Comparison of ENCODE assay signal across 18 cellular contexts in the genomic region with DNA sequence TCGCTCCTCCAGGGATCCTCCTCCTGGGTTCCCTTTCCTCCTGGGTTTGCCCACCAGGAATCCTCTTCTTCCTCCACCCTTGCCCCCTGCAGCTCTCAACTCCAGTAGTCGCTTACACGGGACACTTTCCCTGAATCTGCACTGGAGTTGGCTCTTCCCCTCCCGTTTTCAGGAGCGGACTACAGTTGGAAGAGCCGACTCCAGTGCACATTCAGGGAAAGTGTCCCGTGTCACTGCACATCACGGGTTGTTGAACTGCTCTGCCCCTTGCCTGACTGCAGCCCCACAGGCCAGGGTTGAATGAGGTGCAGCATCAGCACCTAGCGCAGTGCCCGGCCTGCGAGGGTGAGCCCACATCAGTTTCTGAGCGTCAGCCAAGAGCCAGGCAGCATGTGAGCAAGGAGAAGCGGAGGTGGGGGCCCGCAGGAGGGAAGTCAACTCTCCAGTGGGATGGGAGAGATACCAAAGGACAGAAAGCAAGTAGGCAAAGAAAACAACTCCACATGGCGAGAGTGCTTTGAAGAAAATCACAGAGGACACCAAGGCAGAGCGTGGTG. TPM values are rescaled to one million over a fixed set of nuclear protein-coding genes. Genes with fewer than 3 reads are reported as not detected.
"Had no signal": no experiment of that assay in that cellular context is flagged by ENCODE, and none has a peak within 500 bp of the region (broad histone marks: within the 10 kb centered on the region; RNA-seq: fewer than 3 reads in every experiment).

No MANE protein-coding gene starts in this region.

- H3K27me3 Mint-ChIP-seq: activated T-cell treated with anti-CD3 and anti-CD28 coated beads, Interleukin-2, amount 50 U/mL, for 24 hours; naive B cell had no signal

- H3K36me3 ChIP-seq: WERI-Rb-1 had no signal

- H3K9me3 Mint-ChIP-seq: activated CD4-positive, alpha-beta memory T cell treated with anti-CD3 and anti-CD28 coated beads, Interleukin-2, amount 10 ng/mL, durations not matched to agents 7 days and 5 days; activated T-cell treated with anti-CD3 and anti-CD28 coated beads, Interleukin-2, amount 50 U/mL, for 24 hours; naive B cell; stimulated activated naive CD8-positive, alpha-beta T cell treated with anti-CD3 and anti-CD28 coated beads, Interleukin-15, amount 100 ng/mL, for 72 hours; T-helper 1 cell treated with Interleukin-12 subunit alpha and Interleukin-12 subunit beta and Interleukin-4 antibody, amounts not matched to agents 30 μg/mL and 1 μg/mL, for 36 hours had no signal

- H3K27me3 ChIP-seq: neutrophil had no signal

- H3K4me3 Mint-ChIP-seq: activated CD4-positive, alpha-beta memory T cell treated with anti-CD3 and anti-CD28 coated beads, Interleukin-2, amount 10 ng/mL, durations not matched to agents 7 days and 5 days; activated T-cell treated with anti-CD3 and anti-CD28 coated beads, Interleukin-2, amount 50 U/mL, for 24 hours; stimulated activated naive CD8-positive, alpha-beta T cell treated with anti-CD3 and anti-CD28 coated beads, Interleukin-15, amount 100 ng/mL, for 72 hours; T-helper 1 cell treated with Interleukin-12 subunit alpha and Interleukin-12 subunit beta and Interleukin-4 antibody, amounts not matched to agents 30 μg/mL and 1 μg/mL, for 36 hours had no signal

- ATAC-seq: stimulated activated naive CD8-positive, alpha-beta T cell treated with anti-CD3 and anti-CD28 coated beads, Interleukin-15, amount 100 ng/mL, for 72 hours had no signal

- DNase-seq: activated CD4-positive, alpha-beta memory T cell treated with anti-CD3 and anti-CD28 coated beads, Interleukin-2, amount 10 ng/mL, durations not matched to agents 7 days and 5 days; activated effector memory CD4-positive, alpha-beta T cell treated with Interleukin-2 at 50 U/mL for 16 hours; activated naive CD4-positive, alpha-beta T cell treated with anti-CD3 and anti-CD28 coated beads, Interleukin-2, amount 50 U/mL, for 16 hours; activated T-cell treated with anti-CD3 and anti-CD28 coated beads, Interleukin-2, amount 50 U/mL, for 24 hours; central memory CD4-positive, alpha-beta T cell; cortex of kidney; effector memory CD4-positive, alpha-beta T cell; foreskin melanocyte; kidney glomerular epithelial cell; naive B cell; stimulated activated CD4-positive, alpha-beta T cell treated with anti-CD3 and anti-CD28 coated beads, Interleukin-4, amount 100 ng/mL, for 4 hours; stimulated activated CD8-positive, alpha-beta memory T cell treated with anti-CD3 and anti-CD28 coated beads, Interleukin-4, amount 100 ng/mL, for 48 hours; stimulated activated naive CD8-positive, alpha-beta T cell treated with anti-CD3 and anti-CD28 coated beads, Interleukin-15, amount 100 ng/mL, for 72 hours; WERI-Rb-1 had no signal

- H3K27ac Mint-ChIP-seq: activated CD4-positive, alpha-beta memory T cell treated with anti-CD3 and anti-CD28 coated beads, Interleukin-2, amount 10 ng/mL, durations not matched to agents 7 days and 5 days; activated T-cell treated with anti-CD3 and anti-CD28 coated beads, Interleukin-2, amount 50 U/mL, for 24 hours; T-helper 1 cell treated with Interleukin-12 subunit alpha and Interleukin-12 subunit beta and Interleukin-4 antibody, amounts not matched to agents 30 μg/mL and 1 μg/mL, for 36 hours had no signal

- H3K27ac ChIP-seq: neutrophil, thoracic aorta, WERI-Rb-1 had no signal

- H3K9me3 ChIP-seq: neutrophil, thoracic aorta had no signal

- H3K4me3 ChIP-seq: lung, thoracic aorta had no signal

RNA-seq across cellular contexts. Expression of a gene that starts 20.3 kb away (rescaled TPM):
- total RNA-seq: activated CD4-positive, alpha-beta memory T cell treated with anti-CD3 and anti-CD28 coated beads, Interleukin-2, amount 10 ng/mL, durations not matched to agents 7 days and 5 days had no signal
